Comparison of ENCODE assay signal across 8 cellular contexts in the genomic region with DNA sequence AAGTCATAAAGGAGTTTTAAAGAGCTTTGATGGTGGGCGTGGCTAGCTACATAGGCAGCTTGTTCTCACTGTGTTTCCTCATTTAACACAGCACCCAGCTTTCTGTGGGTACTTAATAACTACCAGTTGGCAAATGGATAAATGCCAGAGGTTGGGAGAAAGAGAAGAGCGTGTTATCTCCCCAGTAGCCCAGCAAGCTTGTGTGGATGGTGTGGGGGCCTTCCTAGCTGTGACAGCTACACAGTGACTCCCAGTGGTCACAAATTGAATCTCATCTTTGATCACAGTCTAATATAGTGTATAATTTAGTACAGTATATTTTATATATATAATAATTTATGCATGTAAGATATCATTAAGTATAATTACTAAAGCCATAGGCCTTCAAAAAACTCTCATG.
DNase-seq lines count a peak whose midpoint lies in the region; ATAC-seq and TF ChIP-seq lines count a peak whose summit lies in the region.

No MANE protein-coding gene starts in this region.

- CTCF ChIA-PET in SK-N-SH (lab: Yijun Ruan, JAX), result interaction anchor here (0.7 to 1.4 kb wide), 7 partner anchors 9 to 123 kb away, joined by 3 to 7 read pairs (median 3); no protein-coding TSS in a partner anchor

- peak; percentile 54 for TF ChIP-seq RAD21 in SK-N-SH (IDR thresholded peaks at IDR 0.05; ENCODE audit: low read length)

- H3F3A ChIP-seq in SK-N-SH (replicated peaks; ENCODE audit: insufficient read depth), result no peaks in the 10 kb centered on the region

- intact Hi-C loops in Right ventricle myocardium inferior (cut with DNase I) (loop anchor here (10.0 kb wide), 1 partner anchor 1887 kb away; no protein-coding TSS in a partner anchor), left ventricle myocardium superior (cut with micrococcal nuclease) (no loop called here)

- no peak overlapping the region for H2AFZ ChIP-seq in Karpas-422 (ENCODE audit: low read length)
- no peak overlapping the region for H2AFZ ChIP-seq in SK-N-SH (ENCODE audit: low read depth)

- H3K9me2 ChIP-seq in Karpas-422 (replicated peaks; ENCODE audit: insufficient read depth, low read length) (no peaks in the 10 kb centered on the region), SK-N-SH (no peaks in the 10 kb centered on the region)

- H3K9ac ChIP-seq in Karpas-422 (ENCODE audit: low read length), result no peak overlapping the region
- H3K9ac ChIP-seq in SK-N-SH, result no peak overlapping the region

- H3K27ac ChIP-seq in right atrium auricular region (no peak overlapping the region), Karpas-422 (ENCODE audit: low read length) (no peak overlapping the region), SK-N-SH (ENCODE audit: low read depth in 2 of 2, low read length in 1 of 2) (no peak overlapping the region), thoracic aorta (no peak overlapping the region)

- H3K36me3 ChIP-seq in right atrium auricular region (no peaks in the 10 kb centered on the region), Karpas-422 (ENCODE audit: insufficient read depth, low read length) (no peaks in the 10 kb centered on the region), SK-N-SH (replicated peaks in 1 of 2; ENCODE audit: control insufficient read depth in 1 of 2, insufficient read depth in 2 of 2, low read length in 1 of 2) (no peaks in the 10 kb centered on the region), thoracic aorta (no peaks in the 10 kb centered on the region)

- no peak overlapping the region for H3K4me3 ChIP-seq in right atrium auricular region
- no peak overlapping the region for H3K4me3 ChIP-seq in Karpas-422 (ENCODE audit: low read length)
- no peak overlapping the region for H3K4me3 ChIP-seq in SK-N-SH (ENCODE audit: low read depth in 2 of 2, low read length in 1 of 2)
- peak overlapping the region; percentile 41 for H3K4me3 ChIP-seq in thoracic aorta

- POLR2A ChIA-PET in SK-N-SH (lab: Yijun Ruan, JAX), result no interaction called here

- H3K4me1 ChIP-seq in right atrium auricular region (no peaks in the 10 kb centered on the region), Karpas-422 (ENCODE audit: low read length) (no peaks in the 10 kb centered on the region), SK-N-SH (ENCODE audit: control insufficient read depth in 1 of 2, insufficient read depth in 2 of 2, low read depth in 1 of 2, low read length in 1 of 2) (no peaks in the 10 kb centered on the region; a peak in 1 of 4 replicates), thoracic aorta (ENCODE audit: control insufficient read depth in 1 of 2, low read depth in 2 of 2) (no peaks in the 10 kb centered on the region)

- 4% methylated on average over 2 of the region's 2 CpGs for WGBS in SK-N-SH (ENCODE audit: low lambda C conversion rate)

- H3K79me2 ChIP-seq in Karpas-422 (ENCODE audit: low read length), result no peaks in the 10 kb centered on the region
- no peaks in the 10 kb centered on the region for H3K79me2 ChIP-seq in SK-N-SH (ENCODE audit: insufficient read depth)

- TF ChIP-seq EP300 in SK-N-SH (IDR thresholded peaks at IDR 0.05; ENCODE audit: borderline replicate concordance in 1 of 2, low read depth in 1 of 2, low read length in 1 of 2), result no peak

- DNase-seq in Right ventricle myocardium inferior (ENCODE audit: missing footprints) (no peak), right atrium auricular region (ENCODE audit: low spot score) (no peak), Karpas-422 (peak; percentile 70), SK-N-SH (peak; percentile 5), left ventricle myocardium superior (no peak), thoracic aorta (ENCODE audit: low spot score) (no peak), ureter (ENCODE audit: low spot score) (no peak)
- no peak for DNase-seq in stimulated activated CD4-positive, alpha-beta T cell treated with anti-CD3 and anti-CD28 coated beads, Interleukin-1b, Interleukin-23, amount 100 ng/mL, for 48 hours

- peak; percentile 77 for ATAC-seq in Right ventricle myocardium inferior
- ATAC-seq in left ventricle myocardium superior, result peak; percentile 61
- no peak for ATAC-seq in thoracic aorta (ENCODE audit: insufficient number of reproducible peaks, low FRiP score, low read depth)

- peak in 1 of 2 donors; percentile 64 for TF ChIP-seq CTCF in right atrium auricular region (IDR thresholded peaks at IDR 0.05)
- peak; percentile 57 for TF ChIP-seq CTCF in SK-N-SH (IDR thresholded peaks at IDR 0.05)
- peak; percentile 51 for TF ChIP-seq CTCF in thoracic aorta (IDR thresholded peaks at IDR 0.05)

- no peak overlapping the region for H3K4me2 ChIP-seq in Karpas-422 (ENCODE audit: low read depth, low read length, poor library complexity, severe bottlenecking)
- no peak overlapping the region for H3K4me2 ChIP-seq in SK-N-SH

- H3K9me3 ChIP-seq in right atrium auricular region (no peaks in the 10 kb centered on the region), Karpas-422 (ENCODE audit: low read length) (no peaks in the 10 kb centered on the region), SK-N-SH (no peaks in the 10 kb centered on the region), thoracic aorta (no peaks in the 10 kb centered on the region)

- no peaks in the 10 kb centered on the region for H4K20me1 ChIP-seq in Karpas-422 (ENCODE audit: insufficient read depth, low read depth, low read length)
- no peaks in the 10 kb centered on the region for H4K20me1 ChIP-seq in SK-N-SH (ENCODE audit: insufficient read depth)

- H3K27me3 ChIP-seq in right atrium auricular region (no peaks in the 10 kb centered on the region), Karpas-422 (ENCODE audit: low read length) (no peaks in the 10 kb centered on the region), SK-N-SH (ENCODE audit: insufficient read depth) (no peaks in the 10 kb centered on the region), thoracic aorta (replicated peaks; ENCODE audit: insufficient read depth) (no peaks in the 10 kb centered on the region)

TF ChIP-seq in SK-N-SH, 30 proteins besides CTCF, POLR2A, EP300 and RAD21 (continues in another document):
- TF ChIP-seq, protein P1, sequence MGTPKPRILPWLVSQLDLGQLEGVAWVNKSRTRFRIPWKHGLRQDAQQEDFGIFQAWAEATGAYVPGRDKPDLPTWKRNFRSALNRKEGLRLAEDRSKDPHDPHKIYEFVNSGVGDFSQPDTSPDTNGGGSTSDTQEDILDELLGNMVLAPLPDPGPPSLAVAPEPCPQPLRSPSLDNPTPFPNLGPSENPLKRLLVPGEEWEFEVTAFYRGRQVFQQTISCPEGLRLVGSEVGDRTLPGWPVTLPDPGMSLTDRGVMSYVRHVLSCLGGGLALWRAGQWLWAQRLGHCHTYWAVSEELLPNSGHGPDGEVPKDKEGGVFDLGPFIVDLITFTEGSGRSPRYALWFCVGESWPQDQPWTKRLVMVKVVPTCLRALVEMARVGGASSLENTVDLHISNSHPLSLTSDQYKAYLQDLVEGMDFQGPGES (IDR thresholded peaks at IDR 0.05; ENCODE audit: low read depth, low read length), result no peak
- TF ChIP-seq FOSL2 (IDR thresholded peaks at IDR 0.05; ENCODE audit: borderline replicate concordance, low read depth) (no peak), PBX3 (IDR thresholded peaks at IDR 0.05) (no peak), FOXM1 (IDR thresholded peaks at IDR 0.05; ENCODE audit: low read depth) (no peak), NFIC (IDR thresholded peaks at IDR 0.05; ENCODE audit: borderline replicate concordance) (no peak), RXRA (IDR thresholded peaks at IDR 0.05; ENCODE audit: borderline replicate concordance, low read depth) (no peak), MEF2A (IDR thresholded peaks at IDR 0.05; ENCODE audit: borderline replicate concordance, low read depth) (no peak), CHD2 (IDR thresholded peaks at IDR 0.05; ENCODE audit: low read length, partially characterized antibody) (no peak), USF2 (IDR thresholded peaks at IDR 0.05; ENCODE audit: borderline replicate concordance, low read depth, low read length) (no peak), SMC3 (IDR thresholded peaks at IDR 0.05; ENCODE audit: low read depth, low read length) (no peak), YY1 (IDR thresholded peaks at IDR 0.05; ENCODE audit: low read depth) (no peak), TAF1 (IDR thresholded peaks at IDR 0.05; ENCODE audit: borderline replicate concordance, low read depth, low read length) (no peak), NRF1 (IDR thresholded peaks at IDR 0.05; ENCODE audit: low read depth, low read length) (no peak), GATA2 (CRISPR knock-in tag; IDR thresholded peaks at IDR 0.05) (no peak)
- TF ChIP-seq, protein P2, sequence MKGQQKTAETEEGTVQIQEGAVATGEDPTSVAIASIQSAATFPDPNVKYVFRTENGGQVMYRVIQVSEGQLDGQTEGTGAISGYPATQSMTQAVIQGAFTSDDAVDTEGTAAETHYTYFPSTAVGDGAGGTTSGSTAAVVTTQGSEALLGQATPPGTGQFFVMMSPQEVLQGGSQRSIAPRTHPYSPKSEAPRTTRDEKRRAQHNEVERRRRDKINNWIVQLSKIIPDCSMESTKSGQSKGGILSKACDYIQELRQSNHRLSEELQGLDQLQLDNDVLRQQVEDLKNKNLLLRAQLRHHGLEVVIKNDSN (IDR thresholded peaks at IDR 0.05; ENCODE audit: borderline replicate concordance, low read depth), result no peak

Comparison
In these comparisons a context has a peak if more than half of its experiments do, and no peak if none do; other contexts are left out.
1. DNase-seq: peak in Karpas-422 (single experiment) and SK-N-SH (single experiment); none in Right ventricle myocardium inferior (single experiment), right atrium auricular region (single experiment), left ventricle myocardium superior (single experiment), thoracic aorta (single experiment), ureter (single experiment) and stimulated activated CD4-positive, alpha-beta T cell treated with anti-CD3 and anti-CD28 coated beads, Interleukin-1b, Interleukin-23, amount 100 ng/mL, for 48 hours (single experiment).